23 cellular contexts compared by ENCODE assay signal in genomic region chr9:87285183-87285582, GRCh38.
DNase-seq lines count a peak whose midpoint lies in the region; ATAC-seq, FAIRE-seq and TF ChIP-seq lines count a peak whose summit lies in the region.
"Had no signal": no experiment of that assay in that cellular context is flagged by ENCODE, and none has a peak within 500 bp of the region (broad histone marks: within the 10 kb centered on the region; RNA-seq: fewer than 3 reads in every experiment).

No MANE protein-coding gene starts in this region.

- CTCF ChIA-PET in endothelial cell of umbilical vein (lab: Charles Lee): no interaction called here

- no peaks in the 10 kb centered on the region for H3K27me3 ChIP-seq in endothelial cell of umbilical vein (ENCODE audit: control insufficient read depth in 2 of 2, insufficient read depth in 2 of 2, low read length in 2 of 2)
- H3K27me3 ChIP-seq: upper lobe of right lung had no signal

- H3K27ac Mint-ChIP-seq in nephron (peak overlapping the region; percentile 30 to 58 (median 48)), chondrocyte (ENCODE audit: unreplicated experiment) (no peak overlapping the region)
- H3K27ac Mint-ChIP-seq: activated naive CD4-positive, alpha-beta T cell treated with anti-CD3 and anti-CD28 coated beads, Interleukin-2, amount 10 ng/mL, durations not matched to agents 7 days and 5 days; stimulated activated naive CD8-positive, alpha-beta T cell treated with anti-CD3 and anti-CD28 coated beads, Interleukin-15, Interleukin-2, amounts not matched to agents 100 ng/mL and 50 ng/mL, for 24 hours had no signal

- no peaks in the 10 kb centered on the region for H3K9me3 ChIP-seq in endothelial cell of umbilical vein (replicated peaks; ENCODE audit: control insufficient read depth, insufficient read depth, low read length)
- H3K9me3 ChIP-seq: BLaER1 treated with 17β-estradiol and CSF1 and Interleukin-3, amounts not matched to agents 10 nM and 100 nM; HAP-1; upper lobe of right lung had no signal

- H3K36me3 Mint-ChIP-seq in nephron (ENCODE audit: low read depth) (no peaks in the 10 kb centered on the region), chondrocyte (ENCODE audit: low read depth) (no peaks in the 10 kb centered on the region)
- H3K36me3 Mint-ChIP-seq: activated naive CD4-positive, alpha-beta T cell treated with anti-CD3 and anti-CD28 coated beads, Interleukin-2, amount 10 ng/mL, durations not matched to agents 7 days and 5 days had no signal

- H3K4me3 Mint-ChIP-seq in nephron (no peak overlapping the region), chondrocyte (ENCODE audit: unreplicated experiment) (no peak overlapping the region)
- H3K4me3 Mint-ChIP-seq: activated naive CD4-positive, alpha-beta T cell treated with anti-CD3 and anti-CD28 coated beads, Interleukin-2, amount 10 ng/mL, durations not matched to agents 7 days and 5 days; stimulated activated naive CD8-positive, alpha-beta T cell treated with anti-CD3 and anti-CD28 coated beads, Interleukin-15, Interleukin-2, amounts not matched to agents 100 ng/mL and 50 ng/mL, for 24 hours had no signal

- intact Hi-C loops in endothelial cell of umbilical vein (cut with micrococcal nuclease): no loop called here

- no peak for FAIRE-seq in endothelial cell of umbilical vein (lab: Jason Lieb, UNC)
- FAIRE-seq: keratinocyte had no signal

- no peak for TF ChIP-seq CTCF in endothelial cell of umbilical vein (IDR thresholded peaks at IDR 0.05; ENCODE audit: extremely low read depth in 1 of 2, insufficient read depth in 1 of 2, low read depth in 1 of 2, low read length in 2 of 2)
- no peak for TF ChIP-seq CTCF in nephron (IDR thresholded peaks at IDR 0.05; ENCODE audit: unreplicated experiment in 3 of 3)
- TF ChIP-seq CTCF in chondrocyte (IDR thresholded peaks at IDR 0.05): no peak

- H3K4me3 ChIP-seq in endothelial cell of umbilical vein (replicated peaks in 1 of 3; ENCODE audit: insufficient read depth in 1 of 3, low read depth in 1 of 3, low read length in 3 of 3): no peak overlapping the region
- H3K4me3 ChIP-seq: BLaER1 treated with 17β-estradiol and CSF1 and Interleukin-3, amounts not matched to agents 10 nM and 100 nM; HAP-1; upper lobe of right lung had no signal

- dilution Hi-C loops in endothelial cell of umbilical vein (cut with MboI; ENCODE audit: extremely low pct_ligation_motif_present, low sequenced_read_pairs): no loop called here

- no peaks in the 10 kb centered on the region for H3K9me1 ChIP-seq in endothelial cell of umbilical vein (replicated peaks; ENCODE audit: control insufficient read depth, extremely low read depth, insufficient read depth, low read length)

- no peak overlapping the region for H3K27ac ChIP-seq in endothelial cell of umbilical vein (ENCODE audit: insufficient read depth, low read depth, low read length)
- H3K27ac ChIP-seq: 22Rv1; BLaER1 treated with 17β-estradiol and CSF1 and Interleukin-3, amounts not matched to agents 10 nM and 100 nM; upper lobe of right lung had no signal

- H4K20me1 ChIP-seq in endothelial cell of umbilical vein (replicated peaks; ENCODE audit: control insufficient read depth, extremely low read depth, insufficient read depth, low read length): no peaks in the 10 kb centered on the region
- H4K20me1 ChIP-seq: BLaER1 treated with 17β-estradiol and CSF1 and Interleukin-3, amounts not matched to agents 10 nM and 100 nM had no signal

- H3K4me2 ChIP-seq in endothelial cell of umbilical vein (ENCODE audit: insufficient read depth, low read length): no peak overlapping the region
- H3K4me2 ChIP-seq: BLaER1 treated with 17β-estradiol and CSF1 and Interleukin-3, amounts not matched to agents 10 nM and 100 nM had no signal

- peaks cover 31% of the 10 kb centered on the region for H3K4me1 Mint-ChIP-seq in nephron
- peaks cover 68% of the 10 kb centered on the region for H3K4me1 Mint-ChIP-seq in chondrocyte (ENCODE audit: low read depth)
- H3K4me1 Mint-ChIP-seq: activated naive CD4-positive, alpha-beta T cell treated with anti-CD3 and anti-CD28 coated beads, Interleukin-2, amount 10 ng/mL, durations not matched to agents 7 days and 5 days had no signal

- H3K9me3 Mint-ChIP-seq in nephron (no peaks in the 10 kb centered on the region), chondrocyte (ENCODE audit: low read depth) (peaks cover 4% of the 10 kb centered on the region)
- H3K9me3 Mint-ChIP-seq: activated naive CD4-positive, alpha-beta T cell treated with anti-CD3 and anti-CD28 coated beads, Interleukin-2, amount 10 ng/mL, durations not matched to agents 7 days and 5 days; stimulated activated naive CD8-positive, alpha-beta T cell treated with anti-CD3 and anti-CD28 coated beads, Interleukin-15, Interleukin-2, amounts not matched to agents 100 ng/mL and 50 ng/mL, for 24 hours had no signal

- no peaks in the 10 kb centered on the region for H3K4me1 ChIP-seq in endothelial cell of umbilical vein (ENCODE audit: control insufficient read depth, extremely low read depth, insufficient read depth, low read length)
- H3K4me1 ChIP-seq: BLaER1 treated with 17β-estradiol and CSF1 and Interleukin-3, amounts not matched to agents 10 nM and 100 nM; HAP-1; upper lobe of right lung had no signal

- BruUV-seq in endothelial cell of umbilical vein (replicated peaks; lab: Mats Ljungman, UMichigan): no TSS peak

- no peak overlapping the region for H3K9ac ChIP-seq in endothelial cell of umbilical vein (replicated peaks; ENCODE audit: extremely low read depth, insufficient read depth, low read length)
- H3K9ac ChIP-seq: BLaER1 treated with 17β-estradiol and CSF1 and Interleukin-3, amounts not matched to agents 10 nM and 100 nM had no signal

- H2AFZ ChIP-seq in endothelial cell of umbilical vein (ENCODE audit: low read depth, low read length): no peak overlapping the region

- H3K27me3 Mint-ChIP-seq in nephron (ENCODE audit: low read depth): no peaks in the 10 kb centered on the region
- H3K27me3 Mint-ChIP-seq in chondrocyte (ENCODE audit: low read depth): no peaks in the 10 kb centered on the region

- DNase-seq in DMS 273 (lab: John Stamatoyannopoulos, UW; ENCODE audit: unreplicated experiment) (peak; percentile 35), DMS 273 treated with DMSO at 0.1 percent for 48 hours (lab: John Stamatoyannopoulos, UW) (no peak), NCI-H748 (lab: John Stamatoyannopoulos, UW; ENCODE audit: unreplicated experiment) (peak; percentile 75), endothelial cell of umbilical vein (ENCODE audit: low read depth, low spot score) (peak; percentile 90), chondrocyte (ENCODE audit: low spot score) (no peak)
- DNase-seq: activated CD4-positive, alpha-beta T cell treated with anti-CD3 and anti-CD28 coated beads, Interleukin-2, amount 50 U/mL, for 1 hour; activated naive CD4-positive, alpha-beta T cell treated with anti-CD3 and anti-CD28 coated beads, Interleukin-2, amount 10 ng/mL, durations not matched to agents 7 days and 5 days; DMS53; head of caudate nucleus; midbrain; NCI-H1930; NCI-H69; PC-3; retina; upper lobe of right lung had no signal

- no peaks in the 10 kb centered on the region for H3K79me2 ChIP-seq in endothelial cell of umbilical vein (ENCODE audit: control insufficient read depth, insufficient read depth, low read length)

- no peak for TF ChIP-seq POLR2A in endothelial cell of umbilical vein (IDR thresholded peaks at IDR 0.05; ENCODE audit: low read depth, low read length)

- ATAC-seq in HG02885 (IDR thresholded peaks at IDR 0.05; ENCODE audit: poor library complexity, unreplicated experiment): no peak
- no peak for ATAC-seq in GM18870 (IDR thresholded peaks at IDR 0.05; ENCODE audit: unreplicated experiment)
- ATAC-seq: PC-3, upper lobe of right lung had no signal

- no peaks in the 10 kb centered on the region for H3K36me3 ChIP-seq in endothelial cell of umbilical vein (ENCODE audit: control insufficient read depth in 2 of 2, extremely low read depth in 1 of 2, insufficient read depth in 2 of 2, low read length in 2 of 2)
- H3K36me3 ChIP-seq: BLaER1 treated with 17β-estradiol and CSF1 and Interleukin-3, amounts not matched to agents 10 nM and 100 nM; HAP-1; upper lobe of right lung had no signal

- POLR2A ChIA-PET in endothelial cell of umbilical vein (lab: Charles Lee): no interaction called here

TF ChIP-seq in endothelial cell of umbilical vein, 7 proteins besides CTCF, POLR2A, EP300 and RAD21:
- TF ChIP-seq MAX (IDR thresholded peaks at IDR 0.05; ENCODE audit: insufficient read depth, insufficient read length): no peak
- TF ChIP-seq POLR2AphosphoS5 (IDR thresholded peaks at IDR 0.05; ENCODE audit: insufficient read depth, low read depth, low read length): no peak
- no peak for TF ChIP-seq GATA2 (IDR thresholded peaks at IDR 0.05; ENCODE audit: insufficient read depth, insufficient read length, low read depth, low read length)
- TF ChIP-seq EZH2 (IDR thresholded peaks at IDR 0.05; ENCODE audit: borderline replicate concordance, low read depth, low read length, severe bottlenecking): no peak
- TF ChIP-seq JUN (IDR thresholded peaks at IDR 0.05; ENCODE audit: borderline replicate concordance, insufficient read depth, insufficient read length, low read depth): no peak
- TF ChIP-seq FOS (IDR thresholded peaks at IDR 0.05; ENCODE audit: borderline replicate concordance, insufficient read depth, low read length): no peak
- no peak for TF ChIP-seq MYC (IDR thresholded peaks at IDR 0.05; ENCODE audit: low read depth, low read length)

Comparison
In these comparisons a context has a peak if more than half of its experiments do, and no peak if none do; other contexts are left out.
1. DNase-seq: peak in DMS 273 (single experiment), NCI-H748 (single experiment) and endothelial cell of umbilical vein (single experiment); none in DMS 273 treated with DMSO at 0.1 percent for 48 hours (single experiment) and chondrocyte (single experiment).